ENCODE assay signal across 16 cellular contexts in genomic region chr2:11532434-11533055, GRCh38. TPM values are rescaled to one million over a fixed set of nuclear protein-coding genes. Genes with fewer than 3 reads are reported as not detected.
DNase-seq lines count a peak whose midpoint lies in the region; ATAC-seq and TF ChIP-seq lines count a peak whose summit lies in the region.
"Had no signal": no experiment of that assay in that cellular context is flagged by ENCODE, and none has a peak within 500 bp of the region (broad histone marks: within the 10 kb centered on the region; RNA-seq: fewer than 3 reads in every experiment).

No MANE protein-coding gene starts in this region.

- POLR2A ChIA-PET in PC-3 (lab: Charles Lee; ENCODE audit: unreplicated experiment): interaction anchor here (0.5 kb wide), 1 partner anchor 154 kb away, joined by 4 read pairs; no protein-coding TSS in a partner anchor
- POLR2A ChIA-PET in HEK293T (lab: Yijun Ruan, JAX): no interaction called here

- intact Hi-C loops in PC-3 (cut with micrococcal nuclease) (no loop called here), psoas muscle (cut with DNase I) (loop anchor here in 1 of 2 donors (5.0 to 10.0 kb wide), 2 partner anchors 40 to 48 kb away; no protein-coding TSS in a partner anchor)

- H3K4me1 ChIP-seq in GM23338 (ENCODE audit: insufficient read depth) (0 out of 2 replicates have a peak, but pooled peaks cover 6% of the 10 kb centered on the region), PC-3 (ENCODE audit: insufficient read depth, low read length) (no peaks in the 10 kb centered on the region), psoas muscle (peaks cover 39% of the 10 kb centered on the region)

- no peak overlapping the region for H2AFZ ChIP-seq in GM23338
- no peak overlapping the region for H2AFZ ChIP-seq in PC-3 (ENCODE audit: low read length)

- H3K9ac ChIP-seq in PC-3 (ENCODE audit: low read length): no peak overlapping the region

- no peak overlapping the region for H3K27ac Mint-ChIP-seq in GM23338
- H3K27ac Mint-ChIP-seq: activated CD4-positive, alpha-beta memory T cell treated with anti-CD3 and anti-CD28 coated beads, Interleukin-2, amount 10 ng/mL, durations not matched to agents 7 days and 5 days; CD4-positive, alpha-beta memory T cell had no signal

- no peaks in the 10 kb centered on the region for H3K36me3 Mint-ChIP-seq in GM23338 (ENCODE audit: low read depth)
- H3K36me3 Mint-ChIP-seq: CD4-positive, alpha-beta memory T cell had no signal

- ATAC-seq in GM23338 (no peak), PC-3 (no peak), esophagus mucosa (peak; percentile 52), psoas muscle (peak in 3 of 4 donors; percentile 26 to 56 (median 51)), HG02610 (IDR thresholded peaks at IDR 0.05; ENCODE audit: unreplicated experiment) (no peak)
- ATAC-seq: Right ventricle myocardium inferior had no signal

- H4K20me1 ChIP-seq in GM23338 (replicated peaks; ENCODE audit: insufficient read depth) (peaks cover 13% of the 10 kb centered on the region), PC-3 (ENCODE audit: low read length) (no peaks in the 10 kb centered on the region)

- H3K9me3 ChIP-seq in PC-3 (ENCODE audit: low read length) (no peaks in the 10 kb centered on the region), psoas muscle (no peaks in the 10 kb centered on the region)
- H3K9me3 ChIP-seq: esophagus squamous epithelium had no signal

- peaks cover 24% of the 10 kb centered on the region for H3K79me2 ChIP-seq in GM23338 (replicated peaks; ENCODE audit: insufficient read depth)
- H3K79me2 ChIP-seq in PC-3 (ENCODE audit: low read length): no peaks in the 10 kb centered on the region

- no peaks in the 10 kb centered on the region for H3K9me3 Mint-ChIP-seq in GM23338
- H3K9me3 Mint-ChIP-seq: activated CD4-positive, alpha-beta memory T cell treated with anti-CD3 and anti-CD28 coated beads, Interleukin-2, amount 10 ng/mL, durations not matched to agents 7 days and 5 days; CD4-positive, alpha-beta memory T cell had no signal

- TF ChIP-seq CTCF in GM23338 (conservative IDR thresholded peaks at IDR 0.05; ENCODE audit: low read depth in 2 of 2) (no peak), PC-3 (conservative IDR thresholded peaks at IDR 0.05; ENCODE audit: low read depth, low read length) (no peak), psoas muscle (IDR thresholded peaks at IDR 0.05) (no peak)

- H3F3A ChIP-seq in GM23338 (replicated peaks; ENCODE audit: low read depth): no peaks in the 10 kb centered on the region
- no peaks in the 10 kb centered on the region for H3F3A ChIP-seq in PC-3 (ENCODE audit: low read length, unreplicated experiment)

- H3K4me1 Mint-ChIP-seq in GM23338: peaks cover 18% of the 10 kb centered on the region; the same call in 2 of the 3 replicates
- H3K4me1 Mint-ChIP-seq: activated CD4-positive, alpha-beta memory T cell treated with anti-CD3 and anti-CD28 coated beads, Interleukin-2, amount 10 ng/mL, durations not matched to agents 7 days and 5 days; CD4-positive, alpha-beta memory T cell had no signal

- no peaks in the 10 kb centered on the region for H3K27me3 ChIP-seq in GM23338 (ENCODE audit: insufficient read depth)
- H3K27me3 ChIP-seq in PC-3 (ENCODE audit: low read length): peaks cover 69% of the 10 kb centered on the region
- H3K27me3 ChIP-seq in psoas muscle (ENCODE audit: insufficient read depth in 3 of 3, low read length in 2 of 3): no peaks in the 10 kb centered on the region

- H3K4me3 ChIP-seq in GM23338: no peak overlapping the region
- H3K4me3 ChIP-seq in PC-3 (ENCODE audit: low read length): no peak overlapping the region
- H3K4me3 ChIP-seq in psoas muscle: no peak overlapping the region
- H3K4me3 ChIP-seq: esophagus squamous epithelium had no signal

- no peak overlapping the region for H3K4me2 ChIP-seq in GM23338
- H3K4me2 ChIP-seq in PC-3 (ENCODE audit: low read length): 0 out of 2 replicates have a peak overlapping the region, but pooled peaks have one; percentile 7

- H3K27ac ChIP-seq in GM23338 (ENCODE audit: low read depth) (0 out of 2 replicates have a peak overlapping the region, but pooled peaks have one; percentile 69), PC-3 (ENCODE audit: low read length) (no peak overlapping the region), psoas muscle (peak overlapping the region; percentile 15)
- H3K27ac ChIP-seq: esophagus squamous epithelium had no signal

- DNase-seq in GM23338 (ENCODE audit: low spot score) (no peak), PC-3 (peak; percentile 31), psoas muscle (no peak), HEK293T (ENCODE audit: extremely low spot score) (no peak), SHP77 (lab: John Stamatoyannopoulos, UW) (no peak)
- DNase-seq in activated naive CD4-positive, alpha-beta T cell treated with Interleukin-2 at 50 U/mL for 16 hours: no peak
- DNase-seq: activated CD4-positive, alpha-beta memory T cell treated with anti-CD3 and anti-CD28 coated beads, Interleukin-2, amount 10 ng/mL, durations not matched to agents 7 days and 5 days; activated naive CD4-positive, alpha-beta T cell; CD4-positive, alpha-beta memory T cell; cerebellar nuclear complex; esophagus squamous epithelium; GF-D8; NCI-H2227 treated with DMSO at 0.1 percent for 48 hours had no signal

- WGBS in psoas muscle, 3 donors: 29 to 64% (median 48%) methylated on average over 9 of the region's 9 CpGs

- H3K36me3 ChIP-seq in GM23338 (ENCODE audit: insufficient read depth) (no peaks in the 10 kb centered on the region), PC-3 (ENCODE audit: low read depth, low read length) (no peaks in the 10 kb centered on the region), psoas muscle (ENCODE audit: insufficient read depth in 1 of 2, low read depth in 1 of 2) (no peaks in the 10 kb centered on the region)
- H3K36me3 ChIP-seq: esophagus squamous epithelium had no signal

- no TSS peak for BruUV-seq in PC-3 (replicated peaks; lab: Mats Ljungman, UMichigan)

- CTCF ChIA-PET in PC-3 (lab: Charles Lee): no interaction called here
- CTCF ChIA-PET in HEK293T (lab: Yijun Ruan, JAX): no interaction called here

- peaks cover 6% of the 10 kb centered on the region for H3K27me3 Mint-ChIP-seq in GM23338 (ENCODE audit: insufficient read depth, low read depth, poor library complexity)

- no peak overlapping the region for H3K4me3 Mint-ChIP-seq in GM23338
- H3K4me3 Mint-ChIP-seq: activated CD4-positive, alpha-beta memory T cell treated with anti-CD3 and anti-CD28 coated beads, Interleukin-2, amount 10 ng/mL, durations not matched to agents 7 days and 5 days; CD4-positive, alpha-beta memory T cell had no signal

- H3K9me2 ChIP-seq in GM23338 (ENCODE audit: insufficient read depth): no peaks in the 10 kb centered on the region
- no peaks in the 10 kb centered on the region for H3K9me2 ChIP-seq in PC-3 (replicated peaks; ENCODE audit: low read length)

TF ChIP-seq in GM23338, 12 proteins besides CTCF, POLR2A, EP300 and RAD21 (continues in another document):
- no peak for TF ChIP-seq EZH2phosphoT487 (IDR thresholded peaks at IDR 0.05; ENCODE audit: unreplicated experiment)

TF ChIP-seq in HEK293T, 16 proteins besides CTCF, POLR2A, EP300 and RAD21:
- no peak for TF ChIP-seq HDGF (IDR thresholded peaks at IDR 0.05; ENCODE audit: borderline replicate concordance)
- no peak for TF ChIP-seq SUZ12 (IDR thresholded peaks at IDR 0.05)
- TF ChIP-seq NFRKB (IDR thresholded peaks at IDR 0.05): no peak
- no peak for TF ChIP-seq BHLHE40 (IDR thresholded peaks at IDR 0.05; ENCODE audit: borderline replicate concordance)
- TF ChIP-seq TARDBP (IDR thresholded peaks at IDR 0.05): no peak
- no peak for TF ChIP-seq L3MBTL2 (conservative IDR thresholded peaks at IDR 0.05)
- no peak for TF ChIP-seq SP1 (IDR thresholded peaks at IDR 0.05)
- TF ChIP-seq FOXK2 (IDR thresholded peaks at IDR 0.05): no peak
- TF ChIP-seq FOXA1 (IDR thresholded peaks at IDR 0.05): no peak
- no peak for TF ChIP-seq CTBP1 (IDR thresholded peaks at IDR 0.05; ENCODE audit: borderline replicate concordance)
- no peak for TF ChIP-seq FOXM1 (IDR thresholded peaks at IDR 0.05; ENCODE audit: borderline replicate concordance)

RNA-seq across cellular contexts. Expression of gene GREB1, which starts 1.3 kb away (rescaled TPM):
- 35.0 and 36.5 TPM in 2 replicates for total RNA-seq in GM23338 (2014; rRNA removed; shearing (Covaris generic))
- polyA plus RNA-seq in GM23338 (2016; fragmentation: Nextera tagmentation; extraction: Ambion mirVana) (12.0 and 12.2 TPM in 2 replicates), psoas muscle (1 to 10 TPM; 1.3 to 3.2 (median 2.1) TPM)
- total RNA-seq in PC-3 (2014; rRNA removed) (0.29 and 0.62 TPM in 2 replicates), esophagus mucosa (0.60 TPM), psoas muscle (10 to 100 TPM in 2 of 4 donors, 1 to 10 TPM in 2; 1.7 to 17.5 (median 11.4) TPM)
- polyA plus RNA-seq: CD4-positive, alpha-beta memory T cell had no signal

Comparison
In these comparisons a context has a peak if more than half of its experiments do, and no peak if none do; other contexts are left out.
1. ATAC-seq: peak in esophagus mucosa (single experiment) and psoas muscle (3 of 4); none in GM23338 (single experiment), PC-3 (single experiment) and HG02610 (single experiment).